7 cellular contexts compared by ENCODE assay signal in genomic region chr6:72972557-72972956, GRCh38.
DNase-seq lines count a peak whose midpoint lies in the region; FAIRE-seq lines count a peak whose summit lies in the region.
"Not testable (repeated sequence)": the region's sequence is repeated elsewhere in the genome, so short reads cannot be mapped to it uniquely, and the experiment has no call there.

No MANE protein-coding gene starts in this region.

- peak; percentile 64 for FAIRE-seq in GM19239 (lab: Jason Lieb, UNC)

- DNase-seq in DMS 273 (lab: John Stamatoyannopoulos, UW; ENCODE audit: unreplicated experiment) (peak; percentile 17), NCI-H1105 (lab: John Stamatoyannopoulos, UW) (peak; percentile 15), NCI-H1694 (lab: John Stamatoyannopoulos, UW) (peak; percentile 2), NCI-H2029 treated with DMSO at 0.1 percent for 48 hours (lab: John Stamatoyannopoulos, UW) (peak; percentile 83), NCI-H345 (lab: John Stamatoyannopoulos, UW) (peak; percentile 74), NCI-H774 (lab: John Stamatoyannopoulos, UW) (peak; percentile 83)
- DNase-seq in GM19239 (ENCODE audit: insufficient read length, low spot score): not testable (repeated sequence)
